Comparison of ENCODE assay signal across 12 cellular contexts in genomic region chr3:101781166-101781565, GRCh38. TPM values are rescaled to one million over a fixed set of nuclear protein-coding genes. Genes with fewer than 3 reads are reported as not detected.
DNase-seq lines count a peak whose midpoint lies in the region; ATAC-seq and TF ChIP-seq lines count a peak whose summit lies in the region.
"Had no signal": no experiment of that assay in that cellular context is flagged by ENCODE, and none has a peak within 500 bp of the region (broad histone marks: within the 10 kb centered on the region; RNA-seq: fewer than 3 reads in every experiment).

No MANE protein-coding gene starts in this region.

- peak overlapping the region; percentile 2 for H3K27ac Mint-ChIP-seq in T-helper 17 cell

- DNase-seq in heart left ventricle = no peak
- DNase-seq in left cardiac atrium = no peak
- no peak for DNase-seq in T-helper 17 cell
- peak; percentile 33 for DNase-seq in globus pallidus (ENCODE audit: low spot score)
- no peak for DNase-seq in tibial artery
- no peak for DNase-seq in SKM-1 (lab: John Stamatoyannopoulos, UW; ENCODE audit: unreplicated experiment)
- DNase-seq in kidney tubule cell (ENCODE audit: low spot score) = no peak
- DNase-seq: activated effector memory CD4-positive, alpha-beta T cell treated with anti-CD3 and anti-CD28 coated beads, Interleukin-2, amount 50 U/mL, for 16 hours; stimulated activated CD4-positive, alpha-beta T cell treated with anti-CD3 and anti-CD28 coated beads, Interleukin-1b, Interleukin-23, amount 100 ng/mL, for 48 hours had no signal

- H3K27ac ChIP-seq in heart left ventricle = peak overlapping the region in 9 of 12 donors; percentile 76 to 95 (median 93)
- peak overlapping the region in 1 of 2 donors; percentile 91 for H3K27ac ChIP-seq in tibial artery
- H3K27ac ChIP-seq: epithelial cell of prostate, thyroid gland had no signal

- H3K9me3 ChIP-seq in heart left ventricle (no peaks in the 10 kb centered on the region), T-helper 17 cell (ENCODE audit: control insufficient read depth, low read length, poor library complexity, severe bottlenecking) (no peaks in the 10 kb centered on the region), tibial artery (no peaks in the 10 kb centered on the region)
- H3K9me3 ChIP-seq: thyroid gland had no signal

- H3K4me3 ChIP-seq in heart left ventricle (peak overlapping the region in 3 of 12 donors; percentile 91 to 97 (median 96)), tibial artery (peak overlapping the region; percentile 66 to 90)
- H3K4me3 ChIP-seq: thyroid gland had no signal

- no peak for TF ChIP-seq CTCF in heart left ventricle (IDR thresholded peaks at IDR 0.05)
- no peak for TF ChIP-seq CTCF in tibial artery (IDR thresholded peaks at IDR 0.05)

- H3K36me3 Mint-ChIP-seq in T-helper 17 cell (ENCODE audit: low read depth) = peaks cover 3% of the 10 kb centered on the region

- no peaks in the 10 kb centered on the region for H3K27me3 Mint-ChIP-seq in T-helper 17 cell

- peaks cover 0 to 44% (median 31%) of the 10 kb centered on the region in 9 donors for H3K36me3 ChIP-seq in heart left ventricle
- peaks cover 29 to 39% (median 35%) of the 10 kb centered on the region in 3 donors for H3K36me3 ChIP-seq in tibial artery

- H3K27me3 ChIP-seq in heart left ventricle (no peaks in the 10 kb centered on the region), tibial artery (no peaks in the 10 kb centered on the region)
- H3K27me3 ChIP-seq: thyroid gland had no signal

- ATAC-seq in heart left ventricle = no peak
- ATAC-seq in left cardiac atrium = no peak
- no peak for ATAC-seq in T-helper 17 cell
- no peak for ATAC-seq in HG03469 (IDR thresholded peaks at IDR 0.05; ENCODE audit: unreplicated experiment)

- H3K4me1 Mint-ChIP-seq in T-helper 17 cell = peaks cover 49% of the 10 kb centered on the region

- intact Hi-C loops in heart left ventricle (cut with DNase I) (no loop called here), left cardiac atrium (cut with DNase I) (no loop called here), tibial artery (cut with DNase I; ENCODE audit: low total_unique reads) (loop anchor here (5.0 kb wide), 1 partner anchor 89 kb away; no protein-coding TSS in a partner anchor)

- peak overlapping the region; percentile 94 for H3K4me3 Mint-ChIP-seq in T-helper 17 cell

- TF ChIP-seq POLR2A in heart left ventricle (IDR thresholded peaks at IDR 0.05) = no peak

- H3K4me1 ChIP-seq in heart left ventricle (peaks cover 0 to 48% (median 21%) of the 10 kb centered on the region in 12 donors), tibial artery (peaks cover 0 to 31% (median 21%) of the 10 kb centered on the region in 4 donors)

RNA-seq across cellular contexts. Expression of gene NXPE3, which starts 2.2 kb away (rescaled TPM):
- 10 to 100 TPM; 24.0 to 43.8 (median 36.4) TPM for total RNA-seq in heart left ventricle
- polyA plus RNA-seq in heart left ventricle = 10 to 100 TPM; 13.3 to 18.1 TPM
- total RNA-seq in left cardiac atrium = 10 to 100 TPM; 34.2 to 35.1 TPM
- 10 to 100 TPM; 30.6 to 31.7 TPM for total RNA-seq in T-helper 17 cell

RNA-seq across cellular contexts. Expression of gene CEP97, which starts 56.8 kb away (rescaled TPM):
- total RNA-seq in heart left ventricle (10 to 100 TPM in 3 of 9 donors, 1 to 10 TPM in 6; 5.1 to 12.3 (median 6.9) TPM), left cardiac atrium (1 to 10 TPM; 5.1 to 6.1 TPM), T-helper 17 cell (10 to 100 TPM; 10.4 to 11.1 TPM)
- polyA plus RNA-seq in heart left ventricle = 1 to 10 TPM; 1.9 to 3.3 TPM
